10 cellular contexts compared by ENCODE assay signal in the genomic region with DNA sequence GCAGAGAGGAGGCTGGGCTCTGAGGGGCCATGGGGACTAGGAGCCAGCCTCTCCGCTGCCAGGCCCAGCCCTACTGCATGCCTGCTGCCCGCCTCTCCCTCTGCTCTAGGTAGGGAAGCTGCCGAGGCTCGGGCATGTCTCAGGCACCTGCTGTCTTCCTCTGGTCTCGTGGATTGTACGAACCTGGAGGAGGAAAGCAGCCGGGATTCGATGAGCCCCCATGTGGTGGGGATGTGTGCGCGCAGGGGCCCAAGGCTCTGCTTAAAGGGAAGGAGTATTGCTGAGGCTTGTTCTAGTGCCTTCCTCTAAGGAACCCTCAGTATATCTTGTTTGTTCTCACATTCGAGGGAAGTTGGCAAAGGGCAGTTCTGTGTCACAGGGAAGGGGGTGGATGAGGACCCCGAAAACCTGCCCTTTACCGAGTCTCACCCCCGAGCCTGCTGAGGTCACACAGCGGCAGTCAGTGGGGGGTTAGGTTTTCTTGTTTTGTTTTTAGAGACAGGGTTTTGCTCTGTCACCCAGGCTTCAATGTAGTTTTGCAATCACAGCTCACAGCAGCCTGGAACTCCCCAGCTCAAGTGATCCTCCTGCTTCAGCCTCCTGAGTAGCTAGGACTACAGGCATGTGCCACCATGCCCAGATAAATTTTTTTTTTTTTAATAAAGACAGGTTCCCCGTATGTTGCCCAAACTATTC. TPM values are rescaled to one million over a fixed set of nuclear protein-coding genes. Genes with fewer than 3 reads are reported as not detected.
DNase-seq lines count a peak whose midpoint lies in the region; ATAC-seq, FAIRE-seq and TF ChIP-seq lines count a peak whose summit lies in the region.
"Had no signal": no experiment of that assay in that cellular context is flagged by ENCODE, and none has a peak within 500 bp of the region (broad histone marks: within the 10 kb centered on the region; RNA-seq: fewer than 3 reads in every experiment).

No MANE protein-coding gene starts in this region.

- TF ChIP-seq EP300 in sigmoid colon (IDR thresholded peaks at IDR 0.05) = no peak

- H3K4me3 ChIP-seq in esophagus (ENCODE audit: low read depth in 1 of 2, low read length in 2 of 2) (no peak overlapping the region), sigmoid colon (no peak overlapping the region), uterus (no peak overlapping the region)

- TF ChIP-seq CTCF in sigmoid colon (IDR thresholded peaks at IDR 0.05) = peak in 2 of 4 experiments; percentile 12 to 27
- no peak for TF ChIP-seq CTCF in uterus (IDR thresholded peaks at IDR 0.05)

- 42 to 45% methylated on average over 16 of the region's 16 CpGs for WGBS in esophagus, 2 donors
- 35 to 53% methylated on average over 16 of the region's 16 CpGs for WGBS in sigmoid colon, 2 donors

- H3K4me1 ChIP-seq in esophagus (ENCODE audit: control insufficient read depth in 2 of 2, insufficient read depth in 2 of 2, low read length in 1 of 2) (peaks cover 14 to 49% of the 10 kb centered on the region in 2 donors), sigmoid colon (peaks cover 0 to 55% (median 49%) of the 10 kb centered on the region in 4 donors), uterus (peaks cover 0 to 11% of the 10 kb centered on the region in 2 donors)
- H3K4me1 ChIP-seq: parathyroid adenoma had no signal

- TF ChIP-seq POLR2A in sigmoid colon (IDR thresholded peaks at IDR 0.05) = no peak
- TF ChIP-seq POLR2A in uterus (IDR thresholded peaks at IDR 0.05) = no peak
- no peak for TF ChIP-seq POLR2A in H54 (IDR thresholded peaks at IDR 0.05; ENCODE audit: low read depth, low read length)

- ATAC-seq in GM21723 (IDR thresholded peaks at IDR 0.05; ENCODE audit: unreplicated experiment) = no peak

- DNase-seq in NCI-H2196 treated with DMSO at 0.1 percent for 48 hours (lab: John Stamatoyannopoulos, UW; ENCODE audit: unreplicated experiment) = peak; percentile 11
- DNase-seq in NCI-H2196 (lab: John Stamatoyannopoulos, UW; ENCODE audit: unreplicated experiment) = no peak
- DNase-seq in NOMO-1 (lab: John Stamatoyannopoulos, UW; ENCODE audit: unreplicated experiment in 2 of 2) = peak; percentile 52 to 57
- no peak for DNase-seq in sigmoid colon
- DNase-seq in uterus = no peak
- DNase-seq in H54 (ENCODE audit: insufficient read length, low spot score) = no peak

- H3K36me3 ChIP-seq in esophagus (ENCODE audit: control insufficient read depth in 2 of 2, insufficient read depth in 2 of 2, low read length in 1 of 2) (peaks cover 0 to 4% of the 10 kb centered on the region in 2 donors), sigmoid colon (no peaks in the 10 kb centered on the region), uterus (no peaks in the 10 kb centered on the region)

- intact Hi-C loops in sigmoid colon (cut with DNase I) (loop anchor here (2.0 kb wide), 1 partner anchor 21 kb away; the partner anchor contains the start of gene DAGLA), uterus (cut with DNase I; ENCODE audit: low total_unique reads) (no loop called here)

- H3K27ac ChIP-seq in esophagus (ENCODE audit: low read depth in 2 of 2, low read length in 1 of 2) = peak overlapping the region; percentile 88 to 95
- H3K27ac ChIP-seq in sigmoid colon = peak overlapping the region; percentile 77 to 94 (median 86)
- no peak overlapping the region for H3K27ac ChIP-seq in uterus
- H3K27ac ChIP-seq: parathyroid adenoma had no signal

- H3K9me3 ChIP-seq in esophagus (ENCODE audit: control insufficient read depth in 2 of 2, insufficient read depth in 1 of 2, low read depth in 1 of 2, low read length in 1 of 2) (no peaks in the 10 kb centered on the region), sigmoid colon (no peaks in the 10 kb centered on the region), uterus (no peaks in the 10 kb centered on the region)

- no peaks in the 10 kb centered on the region for H3K27me3 ChIP-seq in esophagus (ENCODE audit: control insufficient read depth in 1 of 2, insufficient read depth in 2 of 2, low read length in 2 of 2)
- H3K27me3 ChIP-seq in sigmoid colon = no peaks in the 10 kb centered on the region
- no peaks in the 10 kb centered on the region for H3K27me3 ChIP-seq in uterus

- FAIRE-seq in H54 (lab: Jason Lieb, UNC) = no peak

RNA-seq across cellular contexts. Expression of gene DAGLA, which starts 21.3 kb away (rescaled TPM):
- 1 to 10 TPM; 1.7 to 5.0 TPM for polyA plus RNA-seq in esophagus
- 1 to 10 TPM; 1.8 to 4.2 (median 2.0) TPM for total RNA-seq in sigmoid colon
- 1 to 10 TPM; 1.8 to 6.2 (median 2.4) TPM for polyA plus RNA-seq in sigmoid colon
- 1 to 10 TPM in 2 of 4 donors, under 1 TPM in 2; 0.29 to 5.4 (median 1.9) TPM for total RNA-seq in uterus
- total RNA-seq: B cell had no signal

RNA-seq across cellular contexts. Expression of gene MYRF, which starts 51.0 kb away (rescaled TPM):
- 1 to 10 TPM in 1 of 2 donors, under 1 TPM in 1; 0.18 to 1.3 TPM for polyA plus RNA-seq in esophagus
- under 1 TPM; under 0.01 to 0.83 (median 0.60) TPM for total RNA-seq in sigmoid colon
- 1 to 10 TPM in 2 of 3 donors, under 1 TPM in 1; 0.46 to 6.4 (median 1.8) TPM for polyA plus RNA-seq in sigmoid colon
- total RNA-seq in uterus = 100 to 1,000 TPM in 1 of 4 donors, 10 to 100 TPM in 2, 1 to 10 TPM in 1; 6.4 to 106 (median 12.7) TPM

Comparison
In these comparisons a context has a peak if more than half of its experiments do, and no peak if none do; other contexts are left out.
1. DNase-seq: peak in NCI-H2196 treated with DMSO at 0.1 percent for 48 hours (single experiment) and NOMO-1 (2 of 2); none in NCI-H2196 (single experiment), sigmoid colon (single experiment), uterus (0 of 2) and H54 (single experiment).
2. H3K27ac ChIP-seq: peak in esophagus (2 of 2) and sigmoid colon (4 of 4); none in uterus (0 of 2).
3. RNA of gene MYRF, which starts 51.0 kb away (total RNA-seq): 6.4 to 106 TPM in uterus; under 0.01 to 0.83 TPM in sigmoid colon; every median in the first group is over 4 times any median in the second.